Comparison of ENCODE assay signal across 24 cellular contexts in genomic region chr15:59115047-59115446, GRCh38.
"Had no signal": no experiment of that assay in that cellular context is flagged by ENCODE, and none has a peak within 500 bp of the region (broad histone marks: within the 10 kb centered on the region; RNA-seq: fewer than 3 reads in every experiment).

No MANE protein-coding gene starts in this region.

- H3K4me3 ChIP-seq: cardiac muscle cell, PC-9 had no signal

- ATAC-seq: activated CD8-positive, alpha-beta memory T cell treated with anti-CD3 and anti-CD28 coated beads, Interleukin-2, amount 10 ng/mL, durations not matched to agents 7 days and 5 days; activated naive CD4-positive, alpha-beta T cell treated with anti-CD3 and anti-CD28 coated beads, Interleukin-2, amount 50 U/mL, for 72 hours; activated naive CD8-positive, alpha-beta T cell treated with anti-CD3 and anti-CD28 coated beads, Interleukin-2, amount 50 U/mL, for 24 hours; T-helper 17 cell had no signal

- H2AFZ ChIP-seq: PC-9 had no signal

- H3K4me2 ChIP-seq: PC-9 had no signal

- H3K27me3 ChIP-seq: brain microvascular endothelial cell, cardiac muscle cell had no signal

- H3K27ac ChIP-seq: brain microvascular endothelial cell, cardiac muscle cell, PC-9 had no signal

- DNase-seq: activated B cell treated with CpG ODN at 0.5 μM for 24 hours; activated CD4-positive, alpha-beta T cell treated with anti-CD3 and anti-CD28 coated beads for 1 hour; activated CD4-positive, alpha-beta T cell treated with anti-CD3 and anti-CD28 coated beads, Interleukin-2, amount 10 ng/mL, durations not matched to agents 24 days and 14 days; activated CD4-positive, alpha-beta T cell treated with anti-CD3 and anti-CD28 coated beads, Interleukin-2, amount 50 U/mL, for 48 hours; activated CD8-positive, alpha-beta memory T cell treated with anti-CD3 and anti-CD28 coated beads, Interleukin-2, amount 10 ng/mL, durations not matched to agents 7 days and 5 days; activated effector memory CD4-positive, alpha-beta T cell treated with Interleukin-2 at 50 U/mL for 16 hours; activated naive CD4-positive, alpha-beta T cell; activated naive CD8-positive, alpha-beta T cell treated with anti-CD3 and anti-CD28 coated beads, Interleukin-2, amount 50 U/mL, for 24 hours; activated T-cell treated with anti-CD3 and anti-CD28 coated beads, Interleukin-2, amount 50 U/mL, for 24 hours; amygdala; brain microvascular endothelial cell; MM.1S; NCI-H1105 treated with DMSO at 0.1 percent for 48 hours; NCI-H1436 treated with DMSO at 0.1 percent for 48 hours; NCI-H187; NCI-H2081; NCI-H446; NCI-H524; PC-9; SIG-M5; T-helper 17 cell; T-helper 9 cell had no signal
